19 cellular contexts compared by ENCODE assay signal in the genomic region with DNA sequence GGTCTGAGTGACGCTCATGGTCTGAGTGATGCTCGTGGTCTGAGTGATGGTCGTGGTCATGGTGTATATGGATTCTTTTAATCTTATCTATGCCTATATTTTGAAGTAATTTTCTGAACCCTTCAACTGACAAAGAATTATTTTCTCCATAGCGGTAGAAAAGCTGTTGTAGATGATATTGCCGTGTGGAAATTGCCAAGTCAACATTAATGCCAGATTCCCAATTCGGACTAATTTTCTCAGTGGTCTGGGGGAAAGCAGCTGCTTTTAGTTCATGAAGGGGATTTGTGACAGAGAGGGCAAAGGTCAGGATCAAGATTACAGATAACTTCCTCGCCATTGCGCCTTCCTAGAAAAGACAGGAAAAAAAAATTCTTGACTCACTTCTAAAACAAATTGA. TPM values are rescaled to one million over a fixed set of nuclear protein-coding genes. Genes with fewer than 3 reads are reported as not detected.
DNase-seq lines count a peak whose midpoint lies in the region; ATAC-seq, FAIRE-seq and TF ChIP-seq lines count a peak whose summit lies in the region.
"Had no signal": no experiment of that assay in that cellular context is flagged by ENCODE, and none has a peak within 500 bp of the region (broad histone marks: within the 10 kb centered on the region; RNA-seq: fewer than 3 reads in every experiment).

No MANE protein-coding gene starts in this region.

- TF ChIP-seq RAD21 in HepG2 (CRISPR knock-in tag; IDR thresholded peaks at IDR 0.05), result no peak

- H2AFZ ChIP-seq in HepG2 (ENCODE audit: low read length), result no peak overlapping the region

- peaks cover 33% of the 10 kb centered on the region for H3K79me2 ChIP-seq in HepG2 (ENCODE audit: insufficient read depth, low read length)

- CTCF ChIA-PET in HepG2 (lab: Yijun Ruan, JAX; ENCODE audit: low intra/inter-chr PET ratio, low total read pairs), result no interaction called here

- WGBS in HepG2 (ENCODE audit: low lambda C conversion rate), result 95% methylated on average over 8 of the region's 8 CpGs
- WGBS in right lobe of liver (ENCODE audit: insufficient coverage, low coverage, low lambda C conversion rate, missing lambda C conversion rate), result 85% methylated on average over 7 of the region's 8 CpGs

- peaks cover 40% of the 10 kb centered on the region for H3K4me1 Mint-ChIP-seq in activated T-helper 1 cell treated with anti-CD3 and anti-CD28 coated beads, Interleukin-12 subunit alpha, Interleukin-12 subunit beta, Interleukin-2, Interleukin-4 antibody, amounts not matched to agents 30 ng/mL and 10 ng/mL and 1 ng/mL, durations not matched to agents 14 hours and 24 hours and 36 hours (ENCODE audit: low read depth)

- BruUV-seq in HepG2 (replicated peaks; lab: Mats Ljungman, UMichigan), result TSS peak; percentile 38

- TF ChIP-seq EP300 in HepG2 (IDR thresholded peaks at IDR 0.05; ENCODE audit: low read depth in 2 of 2, low read length in 2 of 2) (no peak), HepG2 (CRISPR knock-in tag; IDR thresholded peaks at IDR 0.05; ENCODE audit: borderline replicate concordance) (no peak)

- H3K27ac ChIP-seq in HepG2 (ENCODE audit: extremely low read length, insufficient read depth, low read length), result no peak overlapping the region
- no peak overlapping the region for H3K27ac ChIP-seq in right lobe of liver
- H3K27ac ChIP-seq: heart right ventricle, left ventricle myocardium inferior, neutrophil, RWPE1 had no signal

- H3K9me3 ChIP-seq in HepG2 (ENCODE audit: low read length) (no peaks in the 10 kb centered on the region), right lobe of liver (no peaks in the 10 kb centered on the region)
- H3K9me3 ChIP-seq: heart right ventricle, left ventricle myocardium inferior, neutrophil had no signal

- no peak overlapping the region for H3K4me2 ChIP-seq in HepG2 (ENCODE audit: low read depth, low read length)

- no peak overlapping the region for H3K9ac ChIP-seq in HepG2 (ENCODE audit: insufficient read depth, low read depth, low read length)

- DNase-seq in HepG2 (ENCODE audit: low spot score) (no peak), right lobe of liver (no peak), middle frontal gyrus (ENCODE audit: extremely low spot score, low spot score) (no peak), AG08395 (ENCODE audit: low spot score) (no peak)
- no peak for DNase-seq in activated T-helper 1 cell treated with anti-CD3 and anti-CD28 coated beads, Interleukin-12 subunit alpha, Interleukin-12 subunit beta, Interleukin-2, Interleukin-4 antibody, amounts not matched to agents 30 ng/mL and 10 ng/mL and 1 ng/mL, durations not matched to agents 14 hours and 24 hours and 36 hours (ENCODE audit: low spot score)
- DNase-seq: aorta; central memory CD4-positive, alpha-beta T cell; heart right ventricle; left ventricle myocardium inferior; midbrain; MV-4-11; NCI-H1694 treated with DMSO at 0.1 percent for 48 hours; NCI-H69; stimulated activated naive CD4-positive, alpha-beta T cell treated with Interleukin-2 at 50 U/mL for 16 hours had no signal

- ATAC-seq in HepG2, result no peak
- no peak for ATAC-seq in right lobe of liver
- no peak for ATAC-seq in GM18517 (IDR thresholded peaks at IDR 0.05; ENCODE audit: unreplicated experiment)
- ATAC-seq: heart right ventricle had no signal

- POLR2A ChIA-PET in HepG2 (lab: Yijun Ruan, JAX), result no interaction called here

- no peaks in the 10 kb centered on the region for H3K9me3 Mint-ChIP-seq in activated T-helper 1 cell treated with anti-CD3 and anti-CD28 coated beads, Interleukin-12 subunit alpha, Interleukin-12 subunit beta, Interleukin-2, Interleukin-4 antibody, amounts not matched to agents 30 ng/mL and 10 ng/mL and 1 ng/mL, durations not matched to agents 14 hours and 24 hours and 36 hours

- H3K4me1 ChIP-seq in HepG2 (ENCODE audit: insufficient read depth, low read length) (peaks cover 29% of the 10 kb centered on the region), right lobe of liver (peaks cover 0 to 19% (median 6%) of the 10 kb centered on the region in 4 donors)

- no peak for TF ChIP-seq CTCF in HepG2 (CRISPR knock-in tag; IDR thresholded peaks at IDR 0.05)
- no peak for TF ChIP-seq CTCF in right lobe of liver (IDR thresholded peaks at IDR 0.05)

- H3K4me3 ChIP-seq in HepG2 (replicated peaks in 1 of 3; ENCODE audit: insufficient read depth in 1 of 3, low read depth in 2 of 3, low read length in 3 of 3) (no peak overlapping the region), right lobe of liver (no peak overlapping the region)
- H3K4me3 ChIP-seq: heart right ventricle, left ventricle myocardium inferior, skin epidermis had no signal

- H4K20me1 ChIP-seq in HepG2 (ENCODE audit: insufficient read depth, low read length), result peaks cover 7% of the 10 kb centered on the region

- no peak overlapping the region for H3K27ac Mint-ChIP-seq in activated T-helper 1 cell treated with anti-CD3 and anti-CD28 coated beads, Interleukin-12 subunit alpha, Interleukin-12 subunit beta, Interleukin-2, Interleukin-4 antibody, amounts not matched to agents 30 ng/mL and 10 ng/mL and 1 ng/mL, durations not matched to agents 14 hours and 24 hours and 36 hours

- H3K27me3 ChIP-seq in HepG2 (ENCODE audit: control insufficient read depth in 1 of 2, insufficient read depth in 2 of 2, low read length in 2 of 2) (no peaks in the 10 kb centered on the region; a peak in 1 of 5 replicates), right lobe of liver (no peaks in the 10 kb centered on the region)
- H3K27me3 ChIP-seq: heart right ventricle, neutrophil had no signal

- peak overlapping the region; percentile 6 for H3K4me3 Mint-ChIP-seq in activated T-helper 1 cell treated with anti-CD3 and anti-CD28 coated beads, Interleukin-12 subunit alpha, Interleukin-12 subunit beta, Interleukin-2, Interleukin-4 antibody, amounts not matched to agents 30 ng/mL and 10 ng/mL and 1 ng/mL, durations not matched to agents 14 hours and 24 hours and 36 hours

- H3K27me3 Mint-ChIP-seq in activated T-helper 1 cell treated with anti-CD3 and anti-CD28 coated beads, Interleukin-12 subunit alpha, Interleukin-12 subunit beta, Interleukin-2, Interleukin-4 antibody, amounts not matched to agents 30 ng/mL and 10 ng/mL and 1 ng/mL, durations not matched to agents 14 hours and 24 hours and 36 hours (ENCODE audit: insufficient read depth), result no peaks in the 10 kb centered on the region

- H3K36me3 Mint-ChIP-seq in activated T-helper 1 cell treated with anti-CD3 and anti-CD28 coated beads, Interleukin-12 subunit alpha, Interleukin-12 subunit beta, Interleukin-2, Interleukin-4 antibody, amounts not matched to agents 30 ng/mL and 10 ng/mL and 1 ng/mL, durations not matched to agents 14 hours and 24 hours and 36 hours (ENCODE audit: low read depth), result peaks cover 39% of the 10 kb centered on the region

- intact Hi-C loops in HepG2 (cut with micrococcal nuclease; ENCODE audit: unreplicated experiment), result no loop called here
- intact Hi-C loops in right lobe of liver (cut with DNase I), result no loop called here
- intact Hi-C loops in activated T-helper 1 cell treated with anti-CD3 and anti-CD28 coated beads, Interleukin-12 subunit alpha, Interleukin-12 subunit beta, Interleukin-2, Interleukin-4 antibody, amounts not matched to agents 30 ng/mL and 10 ng/mL and 1 ng/mL, durations not matched to agents 14 hours and 24 hours and 36 hours (cut with micrococcal nuclease), result loop anchor here (5.0 kb wide), 2 partner anchors 149 to 544 kb away; a partner anchor contains a TSS

- in situ Hi-C loops in HepG2 (cut with HindIII; ENCODE audit: extremely low pct_ligation_motif_present, low pct_unique_long_range_greater_than_20kb), result no loop called here

- FAIRE-seq in HepG2 (lab: Jason Lieb, UNC), result no peak
- FAIRE-seq: H1 had no signal

- TF ChIP-seq POLR2A in HepG2 (IDR thresholded peaks at IDR 0.05; ENCODE audit: insufficient read depth in 1 of 2, low read depth in 2 of 2, low read length in 2 of 2), result no peak
- TF ChIP-seq POLR2A in right lobe of liver (IDR thresholded peaks at IDR 0.05), result no peak

- H3K36me3 ChIP-seq in HepG2 (replicated peaks in 1 of 2; ENCODE audit: control insufficient read depth in 1 of 2, insufficient read depth in 2 of 2, low read length in 2 of 2), result peaks cover 2 to 13% of the 10 kb centered on the region in 2 experiments
- peaks cover 0 to 29% (median 4%) of the 10 kb centered on the region in 4 donors for H3K36me3 ChIP-seq in right lobe of liver

RNA-seq across cellular contexts. Expression of a gene that starts 2.5 kb away (rescaled TPM):
- 30.6 and 41.7 TPM in 2 replicates for total RNA-seq in HepG2 (2016; rRNA removed; fragmentation: Illumina TruSeq; extraction: Trizol)
- total RNA-seq in HepG2 (2016; cell fraction: cytosol; rRNA removed; fragmentation: Illumina TruSeq; extraction: Trizol; ENCODE audit: low read depth), result 4.5 and 4.8 TPM in 2 replicates
- 30.1 and 41.9 TPM in 2 replicates for total RNA-seq in HepG2 (2016; cell fraction: insoluble cytoplasmic fraction; rRNA removed; fragmentation: Illumina TruSeq; extraction: Trizol)
- total RNA-seq in HepG2 (2016; cell fraction: membrane; rRNA removed; fragmentation: Illumina TruSeq; extraction: Trizol), result 15.0 and 16.1 TPM in 2 replicates
- total RNA-seq in HepG2 (2016; cell fraction: nucleus; rRNA removed; fragmentation: Illumina TruSeq; extraction: Trizol), result 43.0 and 47.6 TPM in 2 replicates
- polyA plus RNA-seq in HepG2 (2011; rRNA removed), result 53.5 and 59.2 TPM in 2 replicates
- 39.3 and 51.6 TPM in 2 replicates for polyA plus RNA-seq in HepG2 (2011; cell fraction: cytosol; rRNA removed)
- 21.3 and 24.4 TPM in 2 replicates for polyA plus RNA-seq in HepG2 (2011; cell fraction: nucleus; rRNA removed)
- polyA plus RNA-seq in HepG2 (2012), result 27.8 and 30.5 TPM in 2 replicates
- polyA plus RNA-seq in HepG2 (2016; cell fraction: cytosol; fragmentation: Illumina TruSeq; extraction: Trizol; ENCODE audit: low read depth), result 2.1 and 2.7 TPM in 2 replicates
- 21.0 and 25.3 TPM in 2 replicates for polyA plus RNA-seq in HepG2 (2016; cell fraction: insoluble cytoplasmic fraction; fragmentation: Illumina TruSeq; extraction: Trizol; ENCODE audit: low read depth)
- 6.7 and 7.1 TPM in 2 replicates for polyA plus RNA-seq in HepG2 (2016; cell fraction: membrane; fragmentation: Illumina TruSeq; extraction: Trizol; ENCODE audit: low read depth)
- 40.3 and 40.6 TPM in 2 replicates for polyA plus RNA-seq in HepG2 (2016; cell fraction: nucleus; fragmentation: Illumina TruSeq; extraction: Trizol; ENCODE audit: insufficient read depth, low read depth)
- polyA minus RNA-seq in HepG2 (2011; rRNA and poly(A)+ RNA removed; ENCODE audit: low replicate concordance), result 47.6 and 205 TPM in 2 replicates
- 21.0 and 24.8 TPM in 2 replicates for polyA minus RNA-seq in HepG2 (2011; cell fraction: cytosol; rRNA and poly(A)+ RNA removed)
- polyA minus RNA-seq in HepG2 (2011; cell fraction: nucleus; rRNA and poly(A)+ RNA removed), result 22.9 and 37.0 TPM in 2 replicates
- total RNA-seq in right lobe of liver, result 10 to 100 TPM in 2 of 6 experiments, 1 to 10 TPM in 4; 6.5 to 13.2 (median 8.7) TPM
- 53.5 and 54.4 TPM in 2 replicates for total RNA-seq in activated T-helper 1 cell treated with anti-CD3 and anti-CD28 coated beads, Interleukin-12 subunit alpha, Interleukin-12 subunit beta, Interleukin-2, Interleukin-4 antibody, amounts not matched to agents 30 ng/mL and 10 ng/mL and 1 ng/mL, durations not matched to agents 14 hours and 24 hours and 36 hours

RNA-seq across cellular contexts. Expression of a gene that starts 3.0 kb away (rescaled TPM):
- total RNA-seq in HepG2 (2016; rRNA removed; fragmentation: Illumina TruSeq; extraction: Trizol), result 100 and 121 TPM in 2 replicates
- 22.9 and 29.1 TPM in 2 replicates for total RNA-seq in HepG2 (2016; cell fraction: cytosol; rRNA removed; fragmentation: Illumina TruSeq; extraction: Trizol; ENCODE audit: low read depth)
- total RNA-seq in HepG2 (2016; cell fraction: insoluble cytoplasmic fraction; rRNA removed; fragmentation: Illumina TruSeq; extraction: Trizol), result 97.6 and 122 TPM in 2 replicates
- 29.2 and 32.8 TPM in 2 replicates for total RNA-seq in HepG2 (2016; cell fraction: membrane; rRNA removed; fragmentation: Illumina TruSeq; extraction: Trizol)
- 120 and 133 TPM in 2 replicates for total RNA-seq in HepG2 (2016; cell fraction: nucleus; rRNA removed; fragmentation: Illumina TruSeq; extraction: Trizol)
- polyA plus RNA-seq in HepG2 (2011; rRNA removed), result 85.0 and 98.7 TPM in 2 replicates
- polyA plus RNA-seq in HepG2 (2011; cell fraction: cytosol; rRNA removed), result 45.2 and 52.1 TPM in 2 replicates
- polyA plus RNA-seq in HepG2 (2011; cell fraction: nucleus; rRNA removed), result 82.7 and 92.7 TPM in 2 replicates
- 91.8 and 96.5 TPM in 2 replicates for polyA plus RNA-seq in HepG2 (2012)
- 7.6 and 9.7 TPM in 2 replicates for polyA plus RNA-seq in HepG2 (2016; cell fraction: cytosol; fragmentation: Illumina TruSeq; extraction: Trizol; ENCODE audit: low read depth)
- polyA plus RNA-seq in HepG2 (2016; cell fraction: insoluble cytoplasmic fraction; fragmentation: Illumina TruSeq; extraction: Trizol; ENCODE audit: low read depth), result 72.7 and 77.3 TPM in 2 replicates
- polyA plus RNA-seq in HepG2 (2016; cell fraction: membrane; fragmentation: Illumina TruSeq; extraction: Trizol; ENCODE audit: low read depth), result 13.0 and 14.3 TPM in 2 replicates
- polyA plus RNA-seq in HepG2 (2016; cell fraction: nucleus; fragmentation: Illumina TruSeq; extraction: Trizol; ENCODE audit: insufficient read depth, low read depth), result 146 and 148 TPM in 2 replicates
- polyA minus RNA-seq in HepG2 (2011; rRNA and poly(A)+ RNA removed; ENCODE audit: low replicate concordance), result 232 and 371 TPM in 2 replicates
- 33.5 and 40.7 TPM in 2 replicates for polyA minus RNA-seq in HepG2 (2011; cell fraction: cytosol; rRNA and poly(A)+ RNA removed)
- 216 and 227 TPM in 2 replicates for polyA minus RNA-seq in HepG2 (2011; cell fraction: nucleus; rRNA and poly(A)+ RNA removed)
- 10 to 100 TPM; 26.9 to 58.7 (median 50.3) TPM for total RNA-seq in right lobe of liver
- total RNA-seq in activated T-helper 1 cell treated with anti-CD3 and anti-CD28 coated beads, Interleukin-12 subunit alpha, Interleukin-12 subunit beta, Interleukin-2, Interleukin-4 antibody, amounts not matched to agents 30 ng/mL and 10 ng/mL and 1 ng/mL, durations not matched to agents 14 hours and 24 hours and 36 hours, result 97.1 and 104 TPM in 2 replicates

RNA-seq across cellular contexts. Expression of a gene that starts 59.3 kb away (rescaled TPM):
- total RNA-seq in HepG2 (2016; rRNA removed; fragmentation: Illumina TruSeq; extraction: Trizol) (78.2 and 105 TPM in 2 replicates), right lobe of liver (10 to 100 TPM; 14.4 to 28.6 (median 20.9) TPM)
- total RNA-seq in HepG2 (2016; cell fraction: cytosol; rRNA removed; fragmentation: Illumina TruSeq; extraction: Trizol; ENCODE audit: low read depth), result 45.6 and 46.6 TPM in 2 replicates
- total RNA-seq in HepG2 (2016; cell fraction: insoluble cytoplasmic fraction; rRNA removed; fragmentation: Illumina TruSeq; extraction: Trizol), result 79.2 and 105 TPM in 2 replicates
- 54.0 and 61.2 TPM in 2 replicates for total RNA-seq in HepG2 (2016; cell fraction: membrane; rRNA removed; fragmentation: Illumina TruSeq; extraction: Trizol)
- total RNA-seq in HepG2 (2016; cell fraction: nucleus; rRNA removed; fragmentation: Illumina TruSeq; extraction: Trizol), result 85.2 and 97.0 TPM in 2 replicates
- polyA plus RNA-seq in HepG2 (2011; rRNA removed), result 36.4 and 42.5 TPM in 2 replicates
- 15.8 and 21.7 TPM in 2 replicates for polyA plus RNA-seq in HepG2 (2011; cell fraction: cytosol; rRNA removed)
- polyA plus RNA-seq in HepG2 (2011; cell fraction: nucleus; rRNA removed), result 49.0 and 60.6 TPM in 2 replicates
- polyA plus RNA-seq in HepG2 (2012), result 49.2 and 49.7 TPM in 2 replicates
- polyA plus RNA-seq in HepG2 (2016; cell fraction: cytosol; fragmentation: Illumina TruSeq; extraction: Trizol; ENCODE audit: low read depth), result 8.8 and 9.0 TPM in 2 replicates
- polyA plus RNA-seq in HepG2 (2016; cell fraction: insoluble cytoplasmic fraction; fragmentation: Illumina TruSeq; extraction: Trizol; ENCODE audit: low read depth), result 67.3 and 70.4 TPM in 2 replicates
- 25.6 and 26.2 TPM in 2 replicates for polyA plus RNA-seq in HepG2 (2016; cell fraction: membrane; fragmentation: Illumina TruSeq; extraction: Trizol; ENCODE audit: low read depth)
- polyA plus RNA-seq in HepG2 (2016; cell fraction: nucleus; fragmentation: Illumina TruSeq; extraction: Trizol; ENCODE audit: insufficient read depth, low read depth), result 67.7 and 71.1 TPM in 2 replicates
- 39.8 and 42.7 TPM in 2 replicates for polyA minus RNA-seq in HepG2 (2011; rRNA and poly(A)+ RNA removed; ENCODE audit: low replicate concordance)
- polyA minus RNA-seq in HepG2 (2011; cell fraction: cytosol; rRNA and poly(A)+ RNA removed), result 40.6 and 41.2 TPM in 2 replicates
- 151 and 160 TPM in 2 replicates for polyA minus RNA-seq in HepG2 (2011; cell fraction: nucleus; rRNA and poly(A)+ RNA removed)
- 20.5 and 24.8 TPM in 2 replicates for total RNA-seq in activated T-helper 1 cell treated with anti-CD3 and anti-CD28 coated beads, Interleukin-12 subunit alpha, Interleukin-12 subunit beta, Interleukin-2, Interleukin-4 antibody, amounts not matched to agents 30 ng/mL and 10 ng/mL and 1 ng/mL, durations not matched to agents 14 hours and 24 hours and 36 hours
